11 cellular contexts compared by ENCODE assay signal in the genomic region with DNA sequence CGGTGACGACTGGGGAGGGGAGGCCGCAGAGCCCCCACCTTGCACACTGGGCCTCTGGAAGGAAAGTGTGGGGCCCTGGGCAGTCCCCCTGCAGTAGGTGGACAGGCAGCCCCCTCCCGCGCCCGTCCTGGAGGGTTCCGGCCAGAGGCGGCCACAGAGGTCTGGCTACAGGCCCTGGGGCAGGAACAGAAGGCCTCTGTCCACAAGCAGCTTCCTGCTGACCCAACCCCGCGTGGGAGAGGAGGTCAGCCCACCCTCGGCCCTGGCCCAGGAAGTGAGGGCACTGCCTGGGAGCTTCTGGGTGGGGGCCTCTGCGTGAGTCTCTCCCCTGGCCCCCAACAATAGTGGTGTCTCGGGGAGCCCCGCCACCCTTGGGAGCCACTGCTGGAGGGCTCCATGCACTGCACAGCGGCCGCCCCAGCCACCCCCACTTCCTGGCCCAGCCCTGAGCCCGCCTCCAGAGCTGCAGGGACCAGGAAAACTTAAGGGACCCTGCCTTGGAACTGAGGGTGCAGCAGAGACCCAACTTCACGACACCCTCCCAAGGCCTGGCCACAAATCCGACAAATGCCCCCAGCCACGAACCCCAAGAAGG. TPM values are rescaled to one million over a fixed set of nuclear protein-coding genes. Genes with fewer than 3 reads are reported as not detected.
DNase-seq lines count a peak whose midpoint lies in the region; ATAC-seq, FAIRE-seq and TF ChIP-seq lines count a peak whose summit lies in the region.
"Had no signal": no experiment of that assay in that cellular context is flagged by ENCODE, and none has a peak within 500 bp of the region (broad histone marks: within the 10 kb centered on the region; RNA-seq: fewer than 3 reads in every experiment).

No MANE protein-coding gene starts in this region.

- H3K36me3 Mint-ChIP-seq in MCF 10A (ENCODE audit: insufficient read depth, unreplicated experiment) = no peaks in the 10 kb centered on the region

- intact Hi-C loops in MCF 10A (cut with micrococcal nuclease) (no loop called here), left ventricle myocardium inferior (cut with micrococcal nuclease) (no loop called here), pancreas (cut with DNase I) (no loop called here)

- H3K4me3 Mint-ChIP-seq in MCF 10A (ENCODE audit: unreplicated experiment) = peak overlapping the region; percentile 67
- H3K4me3 Mint-ChIP-seq: B cell had no signal

- ATAC-seq in pancreas (no peak), HG02610 (IDR thresholded peaks at IDR 0.05; ENCODE audit: unreplicated experiment) (no peak), GM21529 (IDR thresholded peaks at IDR 0.05; ENCODE audit: unreplicated experiment) (no peak)

- 47 to 53% methylated on average over 20 of the region's 20 CpGs for WGBS in pancreas, 2 donors

- POLR2A ChIA-PET in MCF 10A (lab: Yijun Ruan, JAX) = interaction anchor here (1.1 kb wide), 1 partner anchor 36 kb away, joined by 3 read pairs; no protein-coding TSS in a partner anchor

- H3K36me3 ChIP-seq in left ventricle myocardium inferior (no peaks in the 10 kb centered on the region), pancreas (no peaks in the 10 kb centered on the region)

- no peaks in the 10 kb centered on the region for H3K9me3 Mint-ChIP-seq in MCF 10A (ENCODE audit: unreplicated experiment)

- H3K27ac ChIP-seq in left ventricle myocardium inferior (replicated peaks) = peak overlapping the region; percentile 81
- H3K27ac ChIP-seq in pancreas = peak overlapping the region; percentile 78 to 92 (median 86)

- H3K4me3 ChIP-seq in left ventricle myocardium inferior (peak overlapping the region; percentile 53), pancreas (peak overlapping the region in 3 of 4 donors; percentile 2 to 36 (median 20))

- CTCF ChIA-PET in MCF 10A (lab: Yijun Ruan, JAX) = interaction anchor here (0.5 kb wide), 1 partner anchor 330 kb away, joined by 3 read pairs; no protein-coding TSS in a partner anchor

- no peaks in the 10 kb centered on the region for H3K27me3 ChIP-seq in left ventricle myocardium inferior (ENCODE audit: low read depth)
- no peaks in the 10 kb centered on the region for H3K27me3 ChIP-seq in pancreas

- H3K9me3 ChIP-seq in left ventricle myocardium inferior (replicated peaks) (no peaks in the 10 kb centered on the region), pancreas (no peaks in the 10 kb centered on the region)

- FAIRE-seq in pancreas (lab: Jason Lieb, UNC) = no peak

- peak; percentile 48 for DNase-seq in COLO668 (lab: John Stamatoyannopoulos, UW; ENCODE audit: unreplicated experiment)
- no peak for DNase-seq in MCF 10A (ENCODE audit: unreplicated experiment)
- peak; percentile 40 for DNase-seq in left ventricle myocardium inferior
- peak in 4 of 6 donors; percentile 34 to 61 (median 41) for DNase-seq in pancreas
- no peak for DNase-seq in NCI-H345 (lab: John Stamatoyannopoulos, UW)
- DNase-seq in NCI-H146 treated with DMSO at 0.1 percent for 48 hours (lab: John Stamatoyannopoulos, UW; ENCODE audit: unreplicated experiment) = no peak
- DNase-seq: activated T-cell treated with anti-CD3 and anti-CD28 coated beads, Interleukin-2, amount 50 U/mL, for 1 hour; NCI-H1048 had no signal

- H3K4me1 ChIP-seq in left ventricle myocardium inferior (peaks cover 74% of the 10 kb centered on the region), pancreas (peaks cover 5 to 23% (median 21%) of the 10 kb centered on the region in 3 donors)

- BruUV-seq in MCF 10A (replicated peaks; lab: Mats Ljungman, UMichigan) = no TSS peak

- peak overlapping the region; percentile 85 for H3K27ac Mint-ChIP-seq in MCF 10A (ENCODE audit: low read depth, unreplicated experiment)
- H3K27ac Mint-ChIP-seq: B cell had no signal

- no peaks in the 10 kb centered on the region for H3K27me3 Mint-ChIP-seq in MCF 10A (ENCODE audit: insufficient read depth, unreplicated experiment)
- H3K27me3 Mint-ChIP-seq: B cell had no signal

- no peak for TF ChIP-seq CTCF in MCF 10A (IDR thresholded peaks at IDR 0.05; ENCODE audit: unreplicated experiment)
- no peak for TF ChIP-seq CTCF in left ventricle myocardium inferior (IDR thresholded peaks at IDR 0.05; ENCODE audit: borderline replicate concordance)
- TF ChIP-seq CTCF in pancreas (IDR thresholded peaks at IDR 0.05) = no peak

- peaks cover 27% of the 10 kb centered on the region for H3K4me1 Mint-ChIP-seq in MCF 10A (ENCODE audit: insufficient read depth, unreplicated experiment)

RNA-seq across cellular contexts. Expression of a gene that starts 4.7 kb away (rescaled TPM):
- total RNA-seq in MCF 10A (2022) (12.3 and 15.8 TPM in 2 replicates), left ventricle myocardium inferior (8.3 TPM), pancreas (10 to 100 TPM in 4 of 6 donors, 1 to 10 TPM in 2; 8.3 to 24.2 (median 11.3) TPM)
- polyA plus RNA-seq in pancreas = 10 to 100 TPM; 85.6 to 93.6 TPM

RNA-seq across cellular contexts. Expression of a gene that starts 49.6 kb away (rescaled TPM):
- 86.3 and 93.5 TPM in 2 replicates for total RNA-seq in MCF 10A (2022)
- total RNA-seq in left ventricle myocardium inferior = 29.9 TPM
- total RNA-seq in pancreas = 10 to 100 TPM; 45.0 to 73.2 (median 58.3) TPM
- 100 to 1,000 TPM in 1 of 2 donors, 10 to 100 TPM in 1; 92.7 to 166 TPM for polyA plus RNA-seq in pancreas

Comparison
In these comparisons a context has a peak if more than half of its experiments do, and no peak if none do; other contexts are left out.
1. DNase-seq: peak in COLO668 (single experiment), left ventricle myocardium inferior (single experiment) and pancreas (4 of 6); none in MCF 10A (single experiment), NCI-H345 (single experiment) and NCI-H146 treated with DMSO at 0.1 percent for 48 hours (single experiment).